ENCODE assay signal across 10 cellular contexts in genomic region chr7:157016352-157017041, GRCh38.
DNase-seq lines count a peak whose midpoint lies in the region; ATAC-seq, FAIRE-seq and TF ChIP-seq lines count a peak whose summit lies in the region.
"Had no signal": no experiment of that assay in that cellular context is flagged by ENCODE, and none has a peak within 500 bp of the region (broad histone marks: within the 10 kb centered on the region; RNA-seq: fewer than 3 reads in every experiment).

No MANE protein-coding gene starts in this region.

- H3K9me3 Mint-ChIP-seq in effector memory CD8-positive, alpha-beta T cell = no peaks in the 10 kb centered on the region

- H3K4me3 ChIP-seq in WERI-Rb-1 (ENCODE audit: low read depth, low read length) = peak overlapping the region; percentile 15

- H3K27ac Mint-ChIP-seq in effector memory CD8-positive, alpha-beta T cell = no peak overlapping the region

- peaks cover 13 to 15% of the 10 kb centered on the region in 2 donors for H3K4me1 Mint-ChIP-seq in effector memory CD8-positive, alpha-beta T cell (ENCODE audit: low read depth in 2 of 2)

- peaks cover 75 to 86% of the 10 kb centered on the region in 2 donors for H3K27me3 Mint-ChIP-seq in effector memory CD8-positive, alpha-beta T cell

- POLR2A ChIA-PET in HEK293T (lab: Yijun Ruan, JAX) = no interaction called here

- peak overlapping the region in 1 of 2 donors; percentile 24 for H3K4me3 Mint-ChIP-seq in effector memory CD8-positive, alpha-beta T cell

- H3K27ac ChIP-seq in WERI-Rb-1 = peak overlapping the region; percentile 92
- H3K27ac ChIP-seq: neutrophil had no signal

- DNase-seq in D721Med (ENCODE audit: insufficient read length, low spot score) = peak; percentile 12
- peak; percentile 91 for DNase-seq in WERI-Rb-1
- no peak for DNase-seq in effector memory CD8-positive, alpha-beta T cell
- no peak for DNase-seq in NCI-H82 treated with DMSO at 0.1 percent for 48 hours (lab: John Stamatoyannopoulos, UW; ENCODE audit: unreplicated experiment)
- no peak for DNase-seq in NOMO-1 treated with dmso at 0.1 percent for 144 hours (lab: John Stamatoyannopoulos, UW; ENCODE audit: unreplicated experiment)
- DNase-seq in HEK293T (ENCODE audit: extremely low spot score) = no peak
- DNase-seq: SHP77 treated with DMSO at 0.1 percent for 48 hours had no signal

- H3K36me3 Mint-ChIP-seq in effector memory CD8-positive, alpha-beta T cell (ENCODE audit: insufficient read depth) = no peaks in the 10 kb centered on the region

- FAIRE-seq in D721Med (lab: Jason Lieb, UNC) = no peak

- no peaks in the 10 kb centered on the region for H3K9me3 ChIP-seq in WERI-Rb-1 (ENCODE audit: severe bottlenecking)
- H3K9me3 ChIP-seq: neutrophil had no signal

- H3K36me3 ChIP-seq in WERI-Rb-1 = no peaks in the 10 kb centered on the region
- H3K36me3 ChIP-seq: neutrophil had no signal

- TF ChIP-seq POLR2A in GM18951 (IDR thresholded peaks at IDR 0.05; ENCODE audit: extremely low read depth, insufficient read depth, insufficient read length) = peak; percentile 26

- in situ Hi-C loops in GM18951 (cut with MboI; ENCODE audit: low sequenced_read_pairs, unreplicated experiment) = no loop called here

- peak; percentile 62 for ATAC-seq in HG02943 (IDR thresholded peaks at IDR 0.05; ENCODE audit: low read depth, unreplicated experiment)
- no peak for ATAC-seq in effector memory CD8-positive, alpha-beta T cell (replicated peaks)

- CTCF ChIA-PET in HEK293T (lab: Yijun Ruan, JAX) = no interaction called here

- no peaks in the 10 kb centered on the region for H3K27me3 ChIP-seq in WERI-Rb-1 (ENCODE audit: insufficient read depth, low read depth, severe bottlenecking)

- no peak for TF ChIP-seq CTCF in D721Med (IDR thresholded peaks at IDR 0.05; ENCODE audit: insufficient read depth, missing control alignments)
- no peak for TF ChIP-seq CTCF in WERI-Rb-1 (IDR thresholded peaks at IDR 0.05; ENCODE audit: low read depth, low read length)

TF ChIP-seq in HEK293T, 16 proteins besides CTCF, POLR2A, EP300 and RAD21:
- TF ChIP-seq SP1 (IDR thresholded peaks at IDR 0.05) (no peak), HDGF (IDR thresholded peaks at IDR 0.05; ENCODE audit: borderline replicate concordance) (no peak), SUZ12 (IDR thresholded peaks at IDR 0.05) (no peak), BHLHE40 (IDR thresholded peaks at IDR 0.05; ENCODE audit: borderline replicate concordance) (no peak), TARDBP (IDR thresholded peaks at IDR 0.05) (no peak), FOXA1 (IDR thresholded peaks at IDR 0.05) (no peak), PKNOX1 (IDR thresholded peaks at IDR 0.05) (no peak), CTBP1 (IDR thresholded peaks at IDR 0.05; ENCODE audit: borderline replicate concordance) (no peak), ELF4 (IDR thresholded peaks at IDR 0.05) (no peak), NFRKB (IDR thresholded peaks at IDR 0.05) (no peak), ZNF384 (IDR thresholded peaks at IDR 0.05) (no peak), FOXK2 (IDR thresholded peaks at IDR 0.05) (no peak), FOXM1 (IDR thresholded peaks at IDR 0.05; ENCODE audit: borderline replicate concordance) (no peak), LEF1 (IDR thresholded peaks at IDR 0.05; ENCODE audit: borderline replicate concordance) (no peak), ARNT (IDR thresholded peaks at IDR 0.05) (no peak), L3MBTL2 (conservative IDR thresholded peaks at IDR 0.05) (no peak)

Comparison
In these comparisons a context has a peak if more than half of its experiments do, and no peak if none do; other contexts are left out.
1. DNase-seq: peak in D721Med (single experiment) and WERI-Rb-1 (single experiment); none in effector memory CD8-positive, alpha-beta T cell (0 of 3), NCI-H82 treated with DMSO at 0.1 percent for 48 hours (single experiment), NOMO-1 treated with dmso at 0.1 percent for 144 hours (single experiment) and HEK293T (single experiment).